In the genomic region with DNA sequence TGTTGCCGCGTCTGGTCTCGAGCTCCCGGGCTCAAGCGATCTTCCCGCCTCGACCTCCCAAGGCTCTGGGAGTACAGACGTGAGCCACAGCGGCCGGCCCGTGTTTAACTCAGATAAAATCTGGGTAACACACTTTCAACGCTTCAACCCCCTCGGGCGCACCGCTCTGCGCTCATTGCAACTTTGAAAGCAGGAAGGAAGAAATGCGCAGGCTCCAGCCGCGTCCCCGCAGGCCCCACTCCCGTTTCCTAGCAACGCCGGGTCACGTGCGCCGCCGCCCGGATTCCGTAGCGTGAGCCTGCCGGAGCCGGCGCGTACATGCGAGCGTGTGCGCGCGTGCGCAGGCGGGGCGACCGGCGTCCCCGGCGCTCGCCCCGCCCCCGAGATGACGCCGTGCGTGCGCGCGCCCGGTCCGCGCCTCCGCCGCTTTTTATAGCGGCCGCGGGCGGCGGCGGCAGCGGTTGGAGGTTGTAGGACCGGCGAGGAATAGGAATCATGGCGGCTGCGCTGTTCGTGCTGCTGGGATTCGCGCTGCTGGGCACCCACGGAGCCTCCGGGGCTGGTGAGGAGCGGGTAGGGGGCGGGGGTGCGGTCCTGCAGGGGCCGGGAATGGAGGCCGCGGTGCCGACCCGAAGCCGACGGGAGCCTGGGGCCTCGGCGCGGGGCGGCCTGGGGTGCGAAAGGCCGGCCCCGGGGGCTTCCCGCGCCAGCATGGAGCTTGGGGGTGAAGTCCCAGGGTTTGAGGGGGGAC, we compare ENCODE assay signal across 1 cellular context.
A peak's percentile ranks its signal among the peaks of the same experiment; 100 is the strongest.
TF ChIP-seq lines count a peak whose summit lies in the region.

A gene (plus strand): TSS at position 457 of the 751 bp plus-strand sequence. CDS start 39 bp downstream, at position 496.

TF ChIP-seq in HepG2, 621 proteins besides CTCF, POLR2A, EP300 and RAD21 (continued from another document and continues in another):
- TF ChIP-seq, protein P1, sequence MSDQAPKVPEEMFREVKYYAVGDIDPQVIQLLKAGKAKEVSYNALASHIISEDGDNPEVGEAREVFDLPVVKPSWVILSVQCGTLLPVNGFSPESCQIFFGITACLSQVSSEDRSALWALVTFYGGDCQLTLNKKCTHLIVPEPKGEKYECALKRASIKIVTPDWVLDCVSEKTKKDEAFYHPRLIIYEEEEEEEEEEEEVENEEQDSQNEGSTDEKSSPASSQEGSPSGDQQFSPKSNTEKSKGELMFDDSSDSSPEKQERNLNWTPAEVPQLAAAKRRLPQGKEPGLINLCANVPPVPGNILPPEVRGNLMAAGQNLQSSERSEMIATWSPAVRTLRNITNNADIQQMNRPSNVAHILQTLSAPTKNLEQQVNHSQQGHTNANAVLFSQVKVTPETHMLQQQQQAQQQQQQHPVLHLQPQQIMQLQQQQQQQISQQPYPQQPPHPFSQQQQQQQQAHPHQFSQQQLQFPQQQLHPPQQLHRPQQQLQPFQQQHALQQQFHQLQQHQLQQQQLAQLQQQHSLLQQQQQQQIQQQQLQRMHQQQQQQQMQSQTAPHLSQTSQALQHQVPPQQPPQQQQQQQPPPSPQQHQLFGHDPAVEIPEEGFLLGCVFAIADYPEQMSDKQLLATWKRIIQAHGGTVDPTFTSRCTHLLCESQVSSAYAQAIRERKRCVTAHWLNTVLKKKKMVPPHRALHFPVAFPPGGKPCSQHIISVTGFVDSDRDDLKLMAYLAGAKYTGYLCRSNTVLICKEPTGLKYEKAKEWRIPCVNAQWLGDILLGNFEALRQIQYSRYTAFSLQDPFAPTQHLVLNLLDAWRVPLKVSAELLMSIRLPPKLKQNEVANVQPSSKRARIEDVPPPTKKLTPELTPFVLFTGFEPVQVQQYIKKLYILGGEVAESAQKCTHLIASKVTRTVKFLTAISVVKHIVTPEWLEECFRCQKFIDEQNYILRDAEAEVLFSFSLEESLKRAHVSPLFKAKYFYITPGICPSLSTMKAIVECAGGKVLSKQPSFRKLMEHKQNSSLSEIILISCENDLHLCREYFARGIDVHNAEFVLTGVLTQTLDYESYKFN (CRISPR knock-in tag; conservative IDR thresholded peaks at IDR 0.05) = no peak
- TF ChIP-seq ZNF383 (CRISPR knock-in tag; IDR thresholded peaks at IDR 0.05; ENCODE audit: borderline replicate concordance) = no peak
- TF ChIP-seq, protein P2, sequence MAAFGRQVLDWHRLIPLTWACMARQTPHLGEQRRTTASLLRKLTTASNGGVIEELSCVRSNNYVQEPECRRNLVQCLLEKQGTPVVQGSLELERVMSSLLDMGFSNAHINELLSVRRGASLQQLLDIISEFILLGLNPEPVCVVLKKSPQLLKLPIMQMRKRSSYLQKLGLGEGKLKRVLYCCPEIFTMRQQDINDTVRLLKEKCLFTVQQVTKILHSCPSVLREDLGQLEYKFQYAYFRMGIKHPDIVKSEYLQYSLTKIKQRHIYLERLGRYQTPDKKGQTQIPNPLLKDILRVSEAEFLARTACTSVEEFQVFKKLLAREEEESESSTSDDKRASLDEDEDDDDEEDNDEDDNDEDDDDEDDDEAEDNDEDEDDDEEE (CRISPR knock-in tag; IDR thresholded peaks at IDR 0.05) = peak; percentile 83
- peak; percentile 32; the same call in 1 of the 2 replicates for TF ChIP-seq HNF4G (IDR thresholded peaks at IDR 0.05; ENCODE audit: borderline replicate concordance, low read depth, low read length)
- TF ChIP-seq HNF4G (CRISPR knock-in tag; IDR thresholded peaks at IDR 0.05; ENCODE audit: borderline replicate concordance, low read depth) = no peak
- TF ChIP-seq, protein P3, sequence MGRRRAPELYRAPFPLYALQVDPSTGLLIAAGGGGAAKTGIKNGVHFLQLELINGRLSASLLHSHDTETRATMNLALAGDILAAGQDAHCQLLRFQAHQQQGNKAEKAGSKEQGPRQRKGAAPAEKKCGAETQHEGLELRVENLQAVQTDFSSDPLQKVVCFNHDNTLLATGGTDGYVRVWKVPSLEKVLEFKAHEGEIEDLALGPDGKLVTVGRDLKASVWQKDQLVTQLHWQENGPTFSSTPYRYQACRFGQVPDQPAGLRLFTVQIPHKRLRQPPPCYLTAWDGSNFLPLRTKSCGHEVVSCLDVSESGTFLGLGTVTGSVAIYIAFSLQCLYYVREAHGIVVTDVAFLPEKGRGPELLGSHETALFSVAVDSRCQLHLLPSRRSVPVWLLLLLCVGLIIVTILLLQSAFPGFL (CRISPR knock-in tag; IDR thresholded peaks at IDR 0.05) = no peak
- peak; percentile 14; the same call in 1 of the 2 replicates for TF ChIP-seq FOXA3 (CRISPR knock-in tag; IDR thresholded peaks at IDR 0.05)
- TF ChIP-seq ZNF775 (CRISPR knock-in tag; IDR thresholded peaks at IDR 0.05; ENCODE audit: borderline replicate concordance) = no peak
- no peak for TF ChIP-seq RORA (CRISPR knock-in tag; IDR thresholded peaks at IDR 0.05)
- TF ChIP-seq, protein P4, sequence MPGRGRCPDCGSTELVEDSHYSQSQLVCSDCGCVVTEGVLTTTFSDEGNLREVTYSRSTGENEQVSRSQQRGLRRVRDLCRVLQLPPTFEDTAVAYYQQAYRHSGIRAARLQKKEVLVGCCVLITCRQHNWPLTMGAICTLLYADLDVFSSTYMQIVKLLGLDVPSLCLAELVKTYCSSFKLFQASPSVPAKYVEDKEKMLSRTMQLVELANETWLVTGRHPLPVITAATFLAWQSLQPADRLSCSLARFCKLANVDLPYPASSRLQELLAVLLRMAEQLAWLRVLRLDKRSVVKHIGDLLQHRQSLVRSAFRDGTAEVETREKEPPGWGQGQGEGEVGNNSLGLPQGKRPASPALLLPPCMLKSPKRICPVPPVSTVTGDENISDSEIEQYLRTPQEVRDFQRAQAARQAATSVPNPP (CRISPR knock-in tag; IDR thresholded peaks at IDR 0.05) = no peak
- TF ChIP-seq, protein P5, sequence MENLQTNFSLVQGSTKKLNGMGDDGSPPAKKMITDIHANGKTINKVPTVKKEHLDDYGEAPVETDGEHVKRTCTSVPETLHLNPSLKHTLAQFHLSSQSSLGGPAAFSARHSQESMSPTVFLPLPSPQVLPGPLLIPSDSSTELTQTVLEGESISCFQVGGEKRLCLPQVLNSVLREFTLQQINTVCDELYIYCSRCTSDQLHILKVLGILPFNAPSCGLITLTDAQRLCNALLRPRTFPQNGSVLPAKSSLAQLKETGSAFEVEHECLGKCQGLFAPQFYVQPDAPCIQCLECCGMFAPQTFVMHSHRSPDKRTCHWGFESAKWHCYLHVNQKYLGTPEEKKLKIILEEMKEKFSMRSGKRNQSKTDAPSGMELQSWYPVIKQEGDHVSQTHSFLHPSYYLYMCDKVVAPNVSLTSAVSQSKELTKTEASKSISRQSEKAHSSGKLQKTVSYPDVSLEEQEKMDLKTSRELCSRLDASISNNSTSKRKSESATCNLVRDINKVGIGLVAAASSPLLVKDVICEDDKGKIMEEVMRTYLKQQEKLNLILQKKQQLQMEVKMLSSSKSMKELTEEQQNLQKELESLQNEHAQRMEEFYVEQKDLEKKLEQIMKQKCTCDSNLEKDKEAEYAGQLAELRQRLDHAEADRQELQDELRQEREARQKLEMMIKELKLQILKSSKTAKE (CRISPR knock-in tag; IDR thresholded peaks at IDR 0.05; ENCODE audit: borderline replicate concordance) = peak; percentile 16; the same call in 1 of the 2 replicates
- 0 out of 2 replicates have a peak, but pooled peaks have one; percentile 33 for TF ChIP-seq TP53 (CRISPR knock-in tag; conservative IDR thresholded peaks at IDR 0.05)
- no peak for TF ChIP-seq SRSF1 (optimal IDR thresholded peaks at IDR 0.05; ENCODE audit: low read depth, low read length)
- TF ChIP-seq, protein P6, sequence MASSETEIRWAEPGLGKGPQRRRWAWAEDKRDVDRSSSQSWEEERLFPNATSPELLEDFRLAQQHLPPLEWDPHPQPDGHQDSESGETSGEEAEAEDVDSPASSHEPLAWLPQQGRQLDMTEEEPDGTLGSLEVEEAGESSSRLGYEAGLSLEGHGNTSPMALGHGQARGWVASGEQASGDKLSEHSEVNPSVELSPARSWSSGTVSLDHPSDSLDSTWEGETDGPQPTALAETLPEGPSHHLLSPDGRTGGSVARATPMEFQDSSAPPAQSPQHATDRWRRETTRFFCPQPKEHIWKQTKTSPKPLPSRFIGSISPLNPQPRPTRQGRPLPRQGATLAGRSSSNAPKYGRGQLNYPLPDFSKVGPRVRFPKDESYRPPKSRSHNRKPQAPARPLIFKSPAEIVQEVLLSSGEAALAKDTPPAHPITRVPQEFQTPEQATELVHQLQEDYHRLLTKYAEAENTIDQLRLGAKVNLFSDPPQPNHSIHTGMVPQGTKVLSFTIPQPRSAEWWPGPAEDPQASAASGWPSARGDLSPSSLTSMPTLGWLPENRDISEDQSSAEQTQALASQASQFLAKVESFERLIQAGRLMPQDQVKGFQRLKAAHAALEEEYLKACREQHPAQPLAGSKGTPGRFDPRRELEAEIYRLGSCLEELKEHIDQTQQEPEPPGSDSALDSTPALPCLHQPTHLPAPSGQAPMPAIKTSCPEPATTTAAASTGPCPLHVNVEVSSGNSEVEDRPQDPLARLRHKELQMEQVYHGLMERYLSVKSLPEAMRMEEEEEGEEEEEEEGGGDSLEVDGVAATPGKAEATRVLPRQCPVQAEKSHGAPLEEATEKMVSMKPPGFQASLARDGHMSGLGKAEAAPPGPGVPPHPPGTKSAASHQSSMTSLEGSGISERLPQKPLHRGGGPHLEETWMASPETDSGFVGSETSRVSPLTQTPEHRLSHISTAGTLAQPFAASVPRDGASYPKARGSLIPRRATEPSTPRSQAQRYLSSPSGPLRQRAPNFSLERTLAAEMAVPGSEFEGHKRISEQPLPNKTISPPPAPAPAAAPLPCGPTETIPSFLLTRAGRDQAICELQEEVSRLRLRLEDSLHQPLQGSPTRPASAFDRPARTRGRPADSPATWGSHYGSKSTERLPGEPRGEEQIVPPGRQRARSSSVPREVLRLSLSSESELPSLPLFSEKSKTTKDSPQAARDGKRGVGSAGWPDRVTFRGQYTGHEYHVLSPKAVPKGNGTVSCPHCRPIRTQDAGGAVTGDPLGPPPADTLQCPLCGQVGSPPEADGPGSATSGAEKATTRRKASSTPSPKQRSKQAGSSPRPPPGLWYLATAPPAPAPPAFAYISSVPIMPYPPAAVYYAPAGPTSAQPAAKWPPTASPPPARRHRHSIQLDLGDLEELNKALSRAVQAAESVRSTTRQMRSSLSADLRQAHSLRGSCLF (CRISPR knock-in tag; IDR thresholded peaks at IDR 0.05; ENCODE audit: borderline replicate concordance) = no peak
- TF ChIP-seq, protein P7, sequence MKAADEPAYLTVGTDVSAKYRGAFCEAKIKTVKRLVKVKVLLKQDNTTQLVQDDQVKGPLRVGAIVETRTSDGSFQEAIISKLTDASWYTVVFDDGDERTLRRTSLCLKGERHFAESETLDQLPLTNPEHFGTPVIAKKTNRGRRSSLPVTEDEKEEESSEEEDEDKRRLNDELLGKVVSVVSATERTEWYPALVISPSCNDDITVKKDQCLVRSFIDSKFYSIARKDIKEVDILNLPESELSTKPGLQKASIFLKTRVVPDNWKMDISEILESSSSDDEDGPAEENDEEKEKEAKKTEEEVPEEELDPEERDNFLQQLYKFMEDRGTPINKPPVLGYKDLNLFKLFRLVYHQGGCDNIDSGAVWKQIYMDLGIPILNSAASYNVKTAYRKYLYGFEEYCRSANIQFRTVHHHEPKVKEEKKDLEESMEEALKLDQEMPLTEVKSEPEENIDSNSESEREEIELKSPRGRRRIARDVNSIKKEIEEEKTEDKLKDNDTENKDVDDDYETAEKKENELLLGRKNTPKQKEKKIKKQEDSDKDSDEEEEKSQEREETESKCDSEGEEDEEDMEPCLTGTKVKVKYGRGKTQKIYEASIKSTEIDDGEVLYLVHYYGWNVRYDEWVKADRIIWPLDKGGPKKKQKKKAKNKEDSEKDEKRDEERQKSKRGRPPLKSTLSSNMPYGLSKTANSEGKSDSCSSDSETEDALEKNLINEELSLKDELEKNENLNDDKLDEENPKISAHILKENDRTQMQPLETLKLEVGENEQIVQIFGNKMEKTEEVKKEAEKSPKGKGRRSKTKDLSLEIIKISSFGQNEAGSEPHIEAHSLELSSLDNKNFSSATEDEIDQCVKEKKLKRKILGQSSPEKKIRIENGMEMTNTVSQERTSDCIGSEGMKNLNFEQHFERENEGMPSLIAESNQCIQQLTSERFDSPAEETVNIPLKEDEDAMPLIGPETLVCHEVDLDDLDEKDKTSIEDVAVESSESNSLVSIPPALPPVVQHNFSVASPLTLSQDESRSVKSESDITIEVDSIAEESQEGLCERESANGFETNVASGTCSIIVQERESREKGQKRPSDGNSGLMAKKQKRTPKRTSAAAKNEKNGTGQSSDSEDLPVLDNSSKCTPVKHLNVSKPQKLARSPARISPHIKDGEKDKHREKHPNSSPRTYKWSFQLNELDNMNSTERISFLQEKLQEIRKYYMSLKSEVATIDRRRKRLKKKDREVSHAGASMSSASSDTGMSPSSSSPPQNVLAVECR (CRISPR knock-in tag; IDR thresholded peaks at IDR 0.05; ENCODE audit: borderline replicate concordance) = peak; percentile 76
- TF ChIP-seq, protein P8, sequence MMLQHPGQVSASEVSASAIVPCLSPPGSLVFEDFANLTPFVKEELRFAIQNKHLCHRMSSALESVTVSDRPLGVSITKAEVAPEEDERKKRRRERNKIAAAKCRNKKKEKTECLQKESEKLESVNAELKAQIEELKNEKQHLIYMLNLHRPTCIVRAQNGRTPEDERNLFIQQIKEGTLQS (CRISPR knock-in tag; IDR thresholded peaks at IDR 0.05) = no peak
- TF ChIP-seq ATRX (CRISPR knock-in tag; IDR thresholded peaks at IDR 0.05; ENCODE audit: borderline replicate concordance) = no peak
- no peak for TF ChIP-seq KLF12 (CRISPR knock-in tag; IDR thresholded peaks at IDR 0.05; ENCODE audit: borderline replicate concordance)
- TF ChIP-seq ZNF788 (CRISPR knock-in tag; IDR thresholded peaks at IDR 0.05; ENCODE audit: borderline replicate concordance) = peak; percentile 10; the same call in 1 of the 2 replicates
- TF ChIP-seq, protein P9, sequence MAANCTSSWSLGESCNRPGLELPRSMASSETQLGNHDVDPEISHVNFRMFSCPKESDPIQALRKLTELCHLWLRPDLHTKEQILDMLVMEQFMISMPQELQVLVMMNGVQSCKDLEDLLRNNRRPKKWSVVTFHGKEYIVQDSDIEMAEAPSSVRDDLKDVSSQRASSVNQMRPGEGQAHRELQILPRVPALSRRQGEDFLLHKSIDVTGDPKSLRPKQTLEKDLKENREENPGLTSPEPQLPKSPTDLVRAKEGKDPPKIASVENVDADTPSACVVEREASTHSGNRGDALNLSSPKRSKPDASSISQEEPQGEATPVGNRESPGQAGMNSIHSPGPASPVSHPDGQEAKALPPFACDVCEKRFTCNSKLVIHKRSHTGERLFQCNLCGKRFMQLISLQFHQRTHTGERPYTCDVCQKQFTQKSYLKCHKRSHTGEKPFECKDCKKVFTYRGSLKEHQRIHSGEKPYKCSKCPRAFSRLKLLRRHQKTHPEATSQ (CRISPR knock-in tag; IDR thresholded peaks at IDR 0.05; ENCODE audit: borderline replicate concordance) = no peak
- TF ChIP-seq, protein P10, sequence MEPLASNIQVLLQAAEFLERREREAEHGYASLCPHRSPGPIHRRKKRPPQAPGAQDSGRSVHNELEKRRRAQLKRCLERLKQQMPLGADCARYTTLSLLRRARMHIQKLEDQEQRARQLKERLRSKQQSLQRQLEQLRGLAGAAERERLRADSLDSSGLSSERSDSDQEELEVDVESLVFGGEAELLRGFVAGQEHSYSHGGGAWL (CRISPR knock-in tag; IDR thresholded peaks at IDR 0.05) = peak; percentile 72
- TF ChIP-seq ZNF781 (CRISPR knock-in tag; IDR thresholded peaks at IDR 0.05; ENCODE audit: borderline replicate concordance, not compliant biosample characterization) = no peak
- TF ChIP-seq, protein P11, sequence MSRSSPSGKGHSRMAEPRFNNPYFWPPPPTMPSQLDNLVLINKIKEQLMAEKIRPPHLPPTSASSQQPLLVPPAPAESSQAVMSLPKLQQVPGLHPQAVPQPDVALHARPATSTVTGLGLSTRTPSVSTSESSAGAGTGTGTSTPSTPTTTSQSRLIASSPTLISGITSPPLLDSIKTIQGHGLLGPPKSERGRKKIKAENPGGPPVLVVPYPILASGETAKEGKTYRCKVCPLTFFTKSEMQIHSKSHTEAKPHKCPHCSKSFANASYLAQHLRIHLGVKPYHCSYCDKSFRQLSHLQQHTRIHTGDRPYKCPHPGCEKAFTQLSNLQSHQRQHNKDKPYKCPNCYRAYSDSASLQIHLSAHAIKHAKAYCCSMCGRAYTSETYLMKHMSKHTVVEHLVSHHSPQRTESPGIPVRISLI (CRISPR knock-in tag; IDR thresholded peaks at IDR 0.05; ENCODE audit: borderline replicate concordance) = no peak
- 0 out of 2 replicates have a peak, but pooled peaks have one; percentile 28 for TF ChIP-seq ZNF816 (CRISPR knock-in tag; IDR thresholded peaks at IDR 0.05; ENCODE audit: borderline replicate concordance)
- no peak for TF ChIP-seq ZNF282 (IDR thresholded peaks at IDR 0.05; ENCODE audit: partially characterized antibody)
